Comparison of ENCODE assay signal across 11 cellular contexts in genomic region chr17:63516910-63517824, GRCh38. TPM values are rescaled to one million over a fixed set of nuclear protein-coding genes. Genes with fewer than 3 reads are reported as not detected.
DNase-seq lines count a peak whose midpoint lies in the region; ATAC-seq and TF ChIP-seq lines count a peak whose summit lies in the region.
"Had no signal": no experiment of that assay in that cellular context is flagged by ENCODE, and none has a peak within 500 bp of the region (broad histone marks: within the 10 kb centered on the region; RNA-seq: fewer than 3 reads in every experiment).

No MANE protein-coding gene starts in this region.

- peak; percentile 63 for ATAC-seq in HG02798 (IDR thresholded peaks at IDR 0.05; ENCODE audit: poor library complexity, unreplicated experiment)
- ATAC-seq: Right ventricle myocardium inferior had no signal

- 63 to 84% (median 70%) methylated on average over 6 of the region's 6 CpGs for WGBS in spleen, 5 donors

- no peak for TF ChIP-seq CTCF in spleen (IDR thresholded peaks at IDR 0.05 in 8 of 11, conservative IDR thresholded peaks at IDR 0.05 in 3 of 11)

- H3K27me3 ChIP-seq in adipocyte (replicated peaks; ENCODE audit: control insufficient read depth, insufficient read depth, low read length) (peaks cover 32% of the 10 kb centered on the region), SJCRH30 (no peaks in the 10 kb centered on the region), spleen (replicated peaks in 1 of 7) (peaks cover 0 to 29% (median 0%) of the 10 kb centered on the region in 7 donors)

- no peak overlapping the region for H3K9ac ChIP-seq in adipocyte (ENCODE audit: low read length)

- intact Hi-C loops in spleen (cut with DNase I; ENCODE audit: low total_unique reads) = no loop called here

- no peak overlapping the region for H3K27ac ChIP-seq in SJCRH30
- H3K27ac ChIP-seq in spleen = no peak overlapping the region

- DNase-seq in NK-92 treated with Interleukin-12 subunit alpha and Interleukin-12 subunit beta, amount 100 ng/mL, for 24 hours (lab: John Stamatoyannopoulos, UW) = peak; percentile 13
- no peak for DNase-seq in NK-92 (lab: John Stamatoyannopoulos, UW; ENCODE audit: unreplicated experiment)
- DNase-seq in adipocyte (ENCODE audit: low read depth) = peak; percentile 44
- DNase-seq in renal cortical epithelial cell (ENCODE audit: low read depth) = peak; percentile 95
- DNase-seq in NCI-H2081 treated with DMSO at 0.1 percent for 48 hours (lab: John Stamatoyannopoulos, UW) = no peak
- DNase-seq in SJCRH30 = no peak
- DNase-seq in spleen = no peak
- DNase-seq: effector memory CD4-positive, alpha-beta T cell; NCI-H1694 had no signal

- no peak for TF ChIP-seq POLR2A in spleen (IDR thresholded peaks at IDR 0.05)

- H3K4me1 ChIP-seq in adipocyte (ENCODE audit: control insufficient read depth, insufficient read depth, low read length) (peaks cover 4% of the 10 kb centered on the region), SJCRH30 (no peaks in the 10 kb centered on the region), spleen (no peaks in the 10 kb centered on the region)

- H3K4me3 ChIP-seq in adipocyte (ENCODE audit: low read length) (no peak overlapping the region), SJCRH30 (no peak overlapping the region), spleen (no peak overlapping the region)

- H3K36me3 ChIP-seq in adipocyte (ENCODE audit: control insufficient read depth, insufficient read depth, low read length, severe bottlenecking) (no peaks in the 10 kb centered on the region), SJCRH30 (no peaks in the 10 kb centered on the region), spleen (no peaks in the 10 kb centered on the region)

- H3K9me3 ChIP-seq in adipocyte (ENCODE audit: control insufficient read depth, low read length) (no peaks in the 10 kb centered on the region), SJCRH30 (replicated peaks) (no peaks in the 10 kb centered on the region), spleen (no peaks in the 10 kb centered on the region)

RNA-seq across cellular contexts. Expression of gene KCNH6, which starts 6.0 kb away (rescaled TPM):
- total RNA-seq in renal cortical epithelial cell (0.05 TPM in 1 of 2 replicates, not detected in the other), spleen (not detected)
- not detected in 2 replicates for total RNA-seq in SJCRH30 (2014; rRNA removed; shearing (Covaris generic))
- not detected for polyA plus RNA-seq in spleen
- total RNA-seq: Right ventricle myocardium inferior had no signal

RNA-seq across cellular contexts. Expression of gene DCAF7, which starts 33.1 kb away (rescaled TPM):
- total RNA-seq in renal cortical epithelial cell (18.4 and 53.2 TPM in 2 replicates), spleen (10 to 100 TPM; 52.1 to 87.5 (median 73.7) TPM)
- 53.9 and 55.4 TPM in 2 replicates for total RNA-seq in SJCRH30 (2014; rRNA removed; shearing (Covaris generic))
- 10 to 100 TPM; 15.9 to 21.6 (median 18.4) TPM for polyA plus RNA-seq in spleen

RNA-seq across cellular contexts. Expression of gene ACE, which starts 40.3 kb away (rescaled TPM):
- total RNA-seq in renal cortical epithelial cell (0.52 and 0.55 TPM in 2 replicates), spleen (10 to 100 TPM in 4 of 7 donors, 1 to 10 TPM in 3; 6.1 to 17.3 (median 10.1) TPM)
- total RNA-seq in SJCRH30 (2014; rRNA removed; shearing (Covaris generic)) = 0.76 and 1.1 TPM in 2 replicates
- 1 to 10 TPM in 2 of 3 donors, under 1 TPM in 1; 0.61 to 5.1 (median 1.3) TPM for polyA plus RNA-seq in spleen

Comparison
In these comparisons a context has a peak if more than half of its experiments do, and no peak if none do; other contexts are left out.
1. DNase-seq: peak in NK-92 treated with Interleukin-12 subunit alpha and Interleukin-12 subunit beta, amount 100 ng/mL, for 24 hours (single experiment), adipocyte (single experiment) and renal cortical epithelial cell (single experiment); none in NK-92 (single experiment), NCI-H2081 treated with DMSO at 0.1 percent for 48 hours (single experiment), SJCRH30 (0 of 2) and spleen (single experiment).